ENCODE assay signal across 8 cellular contexts in the genomic region with DNA sequence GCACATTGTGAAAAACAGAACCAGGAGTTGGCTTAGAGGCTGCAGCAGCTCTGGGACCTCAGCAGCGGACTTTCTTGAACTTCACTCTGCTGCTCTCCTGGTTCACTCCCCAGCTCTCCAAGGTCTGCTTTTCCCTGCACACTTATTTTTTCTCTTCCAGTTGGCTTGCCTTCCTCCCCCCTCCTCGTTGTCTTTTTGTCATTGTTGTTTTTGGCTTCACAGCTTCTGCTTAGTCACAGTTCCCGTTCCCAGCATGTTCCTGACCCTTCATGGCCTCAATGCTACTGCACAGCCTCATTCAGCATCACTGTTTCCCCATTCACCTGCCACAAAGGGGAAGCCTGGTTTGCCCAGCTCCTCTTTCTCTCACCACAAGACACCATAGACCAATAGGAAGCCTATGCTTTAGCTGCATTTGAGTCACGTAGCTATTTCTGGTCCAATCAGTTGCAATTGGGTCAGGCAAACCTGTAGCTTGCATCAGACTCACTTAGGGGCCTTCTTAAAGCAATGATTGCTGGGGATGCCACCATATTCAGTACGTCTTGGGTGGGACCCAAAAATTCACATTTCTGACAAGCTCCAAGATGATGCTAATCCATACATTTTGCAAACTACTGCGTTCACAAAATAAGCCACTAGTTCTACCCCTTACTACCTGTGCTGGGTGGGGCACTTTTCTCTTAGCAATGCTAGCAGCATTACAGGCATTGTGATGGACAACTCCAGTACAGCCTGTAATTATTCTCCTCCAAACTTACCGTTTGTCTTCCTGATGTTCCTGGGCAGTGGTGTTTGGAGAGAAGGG. TPM values are rescaled to one million over a fixed set of nuclear protein-coding genes. Genes with fewer than 3 reads are reported as not detected.
DNase-seq lines count a peak whose midpoint lies in the region; ATAC-seq and TF ChIP-seq lines count a peak whose summit lies in the region.

No MANE protein-coding gene starts in this region.

- H4K20me1 ChIP-seq in GM23338 (replicated peaks; ENCODE audit: insufficient read depth), result no peaks in the 10 kb centered on the region

- H3F3A ChIP-seq in GM23338 (replicated peaks; ENCODE audit: low read depth), result no peaks in the 10 kb centered on the region

- H3K9me2 ChIP-seq in GM23338 (ENCODE audit: insufficient read depth), result 0 out of 2 replicates have a peak, but pooled peaks cover 6% of the 10 kb centered on the region

- no peak overlapping the region; the same call in 2 of the 3 replicates for H3K4me3 Mint-ChIP-seq in GM23338

- H3K36me3 Mint-ChIP-seq in GM23338 (ENCODE audit: low read depth), result no peaks in the 10 kb centered on the region

- TF ChIP-seq POLR2A in NB4 (IDR thresholded peaks at IDR 0.05; ENCODE audit: extremely low read depth, insufficient read length), result peak; percentile 14

- ATAC-seq in GM23338, result peak; percentile 64

- H3K4me1 ChIP-seq in GM23338 (ENCODE audit: insufficient read depth), result 0 out of 2 replicates have a peak, but pooled peaks cover 3% of the 10 kb centered on the region
- no peaks in the 10 kb centered on the region for H3K4me1 ChIP-seq in muscle layer of duodenum (ENCODE audit: control insufficient read depth in 1 of 2, insufficient read depth in 2 of 2, low read length in 2 of 2)

- no peak overlapping the region for H3K4me2 ChIP-seq in GM23338

- H3K9me3 Mint-ChIP-seq in GM23338, result no peaks in the 10 kb centered on the region; the same call in 2 of the 3 replicates

- H3K27me3 ChIP-seq in GM23338 (ENCODE audit: insufficient read depth), result no peaks in the 10 kb centered on the region
- no peaks in the 10 kb centered on the region for H3K27me3 ChIP-seq in muscle layer of duodenum (ENCODE audit: low read depth, low read length)

- peak overlapping the region; percentile 76; the same call in 1 of the 2 replicates for H2AFZ ChIP-seq in GM23338

- no peaks in the 10 kb centered on the region for H3K9me3 ChIP-seq in muscle layer of duodenum (ENCODE audit: control insufficient read depth in 1 of 2, low read length in 2 of 2)

- H3K27ac ChIP-seq in GM23338 (ENCODE audit: low read depth) (no peak overlapping the region), muscle layer of duodenum (ENCODE audit: low read length) (peak overlapping the region; percentile 19)

- H3K4me1 Mint-ChIP-seq in GM23338, result peaks cover 4% of the 10 kb centered on the region; the same call in 2 of the 3 replicates

- H3K36me3 ChIP-seq in GM23338 (ENCODE audit: insufficient read depth) (no peaks in the 10 kb centered on the region), muscle layer of duodenum (ENCODE audit: control insufficient read depth in 1 of 2, insufficient read depth in 2 of 2, low read length in 2 of 2) (no peaks in the 10 kb centered on the region)

- no peak overlapping the region for H3K27ac Mint-ChIP-seq in GM23338

- H3K4me3 ChIP-seq in GM23338, result no peak overlapping the region
- peak overlapping the region; percentile 34 for H3K4me3 ChIP-seq in NB4 (ENCODE audit: low read depth, low read length)
- no peak overlapping the region for H3K4me3 ChIP-seq in muscle layer of duodenum (ENCODE audit: low read depth in 1 of 2, low read length in 2 of 2)

- TF ChIP-seq CTCF in GM23338 (conservative IDR thresholded peaks at IDR 0.05; ENCODE audit: low read depth in 2 of 2) (no peak), NB4 (IDR thresholded peaks at IDR 0.05; ENCODE audit: low read depth, low read length) (no peak), GM10266 (IDR thresholded peaks at IDR 0.05; ENCODE audit: control insufficient read depth, insufficient read depth, low read depth, missing control alignments) (no peak)

- no peaks in the 10 kb centered on the region for H3K79me2 ChIP-seq in GM23338 (replicated peaks; ENCODE audit: insufficient read depth)

- DNase-seq in GF-D8 (lab: John Stamatoyannopoulos, UW), result peak; percentile 83
- DNase-seq in GM23338 (ENCODE audit: low spot score), result peak; percentile 23
- DNase-seq in NB4 (ENCODE audit: low read depth), result peak; percentile 96
- peak; percentile 43 for DNase-seq in brain pericyte (ENCODE audit: low read depth, low spot score)
- no peak for DNase-seq in activated gamma-delta T cell (lab: John Stamatoyannopoulos, UW)
- DNase-seq in GM10266 (ENCODE audit: extremely low spot score), result no peak
- no peak for DNase-seq in NCI-H2081 treated with DMSO at 0.1 percent for 48 hours (lab: John Stamatoyannopoulos, UW)

- peaks cover 2% of the 10 kb centered on the region for H3K27me3 Mint-ChIP-seq in GM23338 (ENCODE audit: insufficient read depth, low read depth, poor library complexity)

TF ChIP-seq in GM23338, 12 proteins besides CTCF, POLR2A, EP300 and RAD21:
- TF ChIP-seq POLR2AphosphoS5 (IDR thresholded peaks at IDR 0.05; ENCODE audit: low read depth) (no peak), STAT1 (IDR thresholded peaks at IDR 0.05; ENCODE audit: unreplicated experiment) (no peak), JUNB (IDR thresholded peaks at IDR 0.05; ENCODE audit: unreplicated experiment) (no peak)
- TF ChIP-seq, protein P1, sequence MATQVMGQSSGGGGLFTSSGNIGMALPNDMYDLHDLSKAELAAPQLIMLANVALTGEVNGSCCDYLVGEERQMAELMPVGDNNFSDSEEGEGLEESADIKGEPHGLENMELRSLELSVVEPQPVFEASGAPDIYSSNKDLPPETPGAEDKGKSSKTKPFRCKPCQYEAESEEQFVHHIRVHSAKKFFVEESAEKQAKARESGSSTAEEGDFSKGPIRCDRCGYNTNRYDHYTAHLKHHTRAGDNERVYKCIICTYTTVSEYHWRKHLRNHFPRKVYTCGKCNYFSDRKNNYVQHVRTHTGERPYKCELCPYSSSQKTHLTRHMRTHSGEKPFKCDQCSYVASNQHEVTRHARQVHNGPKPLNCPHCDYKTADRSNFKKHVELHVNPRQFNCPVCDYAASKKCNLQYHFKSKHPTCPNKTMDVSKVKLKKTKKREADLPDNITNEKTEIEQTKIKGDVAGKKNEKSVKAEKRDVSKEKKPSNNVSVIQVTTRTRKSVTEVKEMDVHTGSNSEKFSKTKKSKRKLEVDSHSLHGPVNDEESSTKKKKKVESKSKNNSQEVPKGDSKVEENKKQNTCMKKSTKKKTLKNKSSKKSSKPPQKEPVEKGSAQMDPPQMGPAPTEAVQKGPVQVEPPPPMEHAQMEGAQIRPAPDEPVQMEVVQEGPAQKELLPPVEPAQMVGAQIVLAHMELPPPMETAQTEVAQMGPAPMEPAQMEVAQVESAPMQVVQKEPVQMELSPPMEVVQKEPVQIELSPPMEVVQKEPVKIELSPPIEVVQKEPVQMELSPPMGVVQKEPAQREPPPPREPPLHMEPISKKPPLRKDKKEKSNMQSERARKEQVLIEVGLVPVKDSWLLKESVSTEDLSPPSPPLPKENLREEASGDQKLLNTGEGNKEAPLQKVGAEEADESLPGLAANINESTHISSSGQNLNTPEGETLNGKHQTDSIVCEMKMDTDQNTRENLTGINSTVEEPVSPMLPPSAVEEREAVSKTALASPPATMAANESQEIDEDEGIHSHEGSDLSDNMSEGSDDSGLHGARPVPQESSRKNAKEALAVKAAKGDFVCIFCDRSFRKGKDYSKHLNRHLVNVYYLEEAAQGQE (IDR thresholded peaks at IDR 0.05; ENCODE audit: unreplicated experiment), result no peak

RNA-seq across cellular contexts. Expression of a gene that starts 7.8 kb away (rescaled TPM):
- total RNA-seq in GM23338 (2014; rRNA removed; shearing (Covaris generic)), result 15.8 and 20.3 TPM in 2 replicates
- 6.3 and 6.9 TPM in 2 replicates for polyA plus RNA-seq in GM23338 (2016; fragmentation: Nextera tagmentation; extraction: Ambion mirVana)

RNA-seq across cellular contexts. Expression of a gene that starts 18.3 kb away (rescaled TPM):
- total RNA-seq in GM23338 (2014; rRNA removed; shearing (Covaris generic)), result 16.2 and 21.0 TPM in 2 replicates
- 5.2 and 6.8 TPM in 2 replicates for polyA plus RNA-seq in GM23338 (2016; fragmentation: Nextera tagmentation; extraction: Ambion mirVana)

Comparison
In these comparisons a context has a peak if more than half of its experiments do, and no peak if none do; other contexts are left out.
1. DNase-seq: peak in GF-D8 (single experiment), GM23338 (single experiment), NB4 (single experiment) and brain pericyte (single experiment); none in activated gamma-delta T cell (single experiment), GM10266 (single experiment) and NCI-H2081 treated with DMSO at 0.1 percent for 48 hours (single experiment).